In genomic region chr6:167937948-167938911, GRCh38 we compare ENCODE assay signal across 14 cellular contexts. TPM values are rescaled to one million over a fixed set of nuclear protein-coding genes. Genes with fewer than 3 reads are reported as not detected.
DNase-seq lines count a peak whose midpoint lies in the region; ATAC-seq and TF ChIP-seq lines count a peak whose summit lies in the region.
"Had no signal": no experiment of that assay in that cellular context is flagged by ENCODE, and none has a peak within 500 bp of the region (broad histone marks: within the 10 kb centered on the region; RNA-seq: fewer than 3 reads in every experiment).

No MANE protein-coding gene starts in this region.

- H3K4me3 Mint-ChIP-seq in progenitor cell of endocrine pancreas (ENCODE audit: low read depth): no peak overlapping the region
- H3K4me3 Mint-ChIP-seq: stimulated activated effector memory CD8-positive, alpha-beta T cell treated with anti-CD3 and anti-CD28 coated beads, Interleukin-12 subunit alpha, Interleukin-12 subunit beta, amount 100 ng/mL, for 72 hours had no signal

- H3K36me3 ChIP-seq in esophagus muscularis mucosa (peaks cover 0 to 10% (median 2%) of the 10 kb centered on the region in 4 donors), Peyer's patch (peaks cover 0 to 17% (median 0%) of the 10 kb centered on the region in 3 donors), aorta (ENCODE audit: control insufficient read depth in 1 of 2, insufficient read depth in 2 of 2, low read length in 1 of 2) (peaks cover 0 to 5% of the 10 kb centered on the region in 2 donors)
- H3K36me3 ChIP-seq: brain microvascular endothelial cell had no signal

- no peaks in the 10 kb centered on the region for H3K9me3 Mint-ChIP-seq in progenitor cell of endocrine pancreas (ENCODE audit: low read depth)
- H3K9me3 Mint-ChIP-seq: stimulated activated effector memory CD8-positive, alpha-beta T cell treated with anti-CD3 and anti-CD28 coated beads, Interleukin-12 subunit alpha, Interleukin-12 subunit beta, amount 100 ng/mL, for 72 hours had no signal

- TF ChIP-seq EP300 in esophagus muscularis mucosa (IDR thresholded peaks at IDR 0.05): no peak

- H3K4me1 ChIP-seq in esophagus muscularis mucosa: peaks cover 0 to 10% (median 2%) of the 10 kb centered on the region in 4 donors
- H3K4me1 ChIP-seq in Peyer's patch: peaks cover 0 to 3% (median 0%) of the 10 kb centered on the region in 4 donors
- H3K4me1 ChIP-seq in aorta (ENCODE audit: control insufficient read depth in 1 of 2, insufficient read depth in 2 of 2, low read length in 2 of 2): no peaks in the 10 kb centered on the region

- no peak for ATAC-seq in aorta (ENCODE audit: low FRiP score)
- ATAC-seq: stimulated activated effector memory CD8-positive, alpha-beta T cell treated with anti-CD3 and anti-CD28 coated beads, Interleukin-12 subunit alpha, Interleukin-12 subunit beta, amount 100 ng/mL, for 72 hours had no signal

- H3K36me3 Mint-ChIP-seq in progenitor cell of endocrine pancreas (ENCODE audit: insufficient read depth): peaks cover 30% of the 10 kb centered on the region

- peak; percentile 53 for DNase-seq in HPDE6-E6E7 (ENCODE audit: extremely low spot score)
- peak; percentile 77 for DNase-seq in NOMO-1 treated with DMSO at 0.1 percent for 48 hours (lab: John Stamatoyannopoulos, UW; ENCODE audit: unreplicated experiment)
- peak; percentile 62 for DNase-seq in esophagus muscularis mucosa (ENCODE audit: extremely low spot score)
- no peak for DNase-seq in progenitor cell of endocrine pancreas (ENCODE audit: low spot score, unreplicated experiment)
- DNase-seq in Peyer's patch: no peak
- DNase-seq in aorta: no peak
- DNase-seq in SHP77 (lab: John Stamatoyannopoulos, UW): no peak
- DNase-seq: activated CD4-positive, alpha-beta T cell treated with anti-CD3 and anti-CD28 coated beads for 4 hours; brain microvascular endothelial cell; Karpas-422 had no signal

- peaks cover 18% of the 10 kb centered on the region for H3K4me1 Mint-ChIP-seq in progenitor cell of endocrine pancreas (ENCODE audit: low read depth)
- H3K4me1 Mint-ChIP-seq: stimulated activated effector memory CD8-positive, alpha-beta T cell treated with anti-CD3 and anti-CD28 coated beads, Interleukin-12 subunit alpha, Interleukin-12 subunit beta, amount 100 ng/mL, for 72 hours had no signal

- H3K27ac Mint-ChIP-seq in progenitor cell of endocrine pancreas: peak overlapping the region; percentile 67
- H3K27ac Mint-ChIP-seq: stimulated activated effector memory CD8-positive, alpha-beta T cell treated with anti-CD3 and anti-CD28 coated beads, Interleukin-12 subunit alpha, Interleukin-12 subunit beta, amount 100 ng/mL, for 72 hours had no signal

- no peaks in the 10 kb centered on the region for H3K27me3 Mint-ChIP-seq in progenitor cell of endocrine pancreas

- TF ChIP-seq CTCF in esophagus muscularis mucosa (IDR thresholded peaks at IDR 0.05) (no peak), progenitor cell of endocrine pancreas (IDR thresholded peaks at IDR 0.05; ENCODE audit: unreplicated experiment) (no peak), Peyer's patch (IDR thresholded peaks at IDR 0.05) (no peak)

- intact Hi-C loops in esophagus muscularis mucosa (cut with DNase I): no loop called here
- intact Hi-C loops in aorta (cut with DNase I): no loop called here

- no peak overlapping the region for H3K27ac ChIP-seq in esophagus muscularis mucosa (replicated peaks in 1 of 4)
- H3K27ac ChIP-seq in Peyer's patch: no peak overlapping the region
- no peak overlapping the region for H3K27ac ChIP-seq in aorta (ENCODE audit: low read depth in 1 of 2, low read length in 2 of 2)
- H3K27ac ChIP-seq: brain microvascular endothelial cell, SK-N-MC had no signal

- H3K27me3 ChIP-seq in esophagus muscularis mucosa (no peaks in the 10 kb centered on the region), Peyer's patch (no peaks in the 10 kb centered on the region), aorta (ENCODE audit: control insufficient read depth in 1 of 2, insufficient read depth in 2 of 2, low read length in 1 of 2) (no peaks in the 10 kb centered on the region)
- H3K27me3 ChIP-seq: brain microvascular endothelial cell had no signal

- H3K4me3 ChIP-seq in esophagus muscularis mucosa (no peak overlapping the region), Peyer's patch (no peak overlapping the region), aorta (ENCODE audit: low read length in 2 of 2) (no peak overlapping the region)
- H3K4me3 ChIP-seq: SK-N-MC had no signal

- 83% methylated on average over 5 of the region's 5 CpGs for WGBS in esophagus muscularis mucosa
- 92 to 94% methylated on average over 5 of the region's 5 CpGs for WGBS in aorta, 2 donors

- no peak for TF ChIP-seq POLR2A in esophagus muscularis mucosa (IDR thresholded peaks at IDR 0.05; ENCODE audit: low read depth)
- TF ChIP-seq POLR2A in Peyer's patch (IDR thresholded peaks at IDR 0.05): no peak

- H3K9me3 ChIP-seq in esophagus muscularis mucosa: no peaks in the 10 kb centered on the region
- H3K9me3 ChIP-seq in Peyer's patch: no peaks in the 10 kb centered on the region
- no peaks in the 10 kb centered on the region for H3K9me3 ChIP-seq in aorta (ENCODE audit: control insufficient read depth, low read length)

RNA-seq across cellular contexts. Expression of gene KIF25, which starts 59.2 kb away (rescaled TPM):
- under 1 TPM in 1 of 4 donors, not detected in 3; 0.17 TPM for total RNA-seq in esophagus muscularis mucosa
- total RNA-seq in progenitor cell of endocrine pancreas: not detected in 2 replicates
- total RNA-seq in Peyer's patch: not detected
- total RNA-seq in aorta: under 1 TPM in 1 of 2 donors, not detected in 1; 0.72 TPM
- under 1 TPM in 1 of 2 donors, not detected in 1; 0.79 TPM for polyA plus RNA-seq in aorta
- total RNA-seq: NCI-H460 had no signal
- polyA plus RNA-seq: neural cell had no signal

Comparison
In these comparisons a context has a peak if more than half of its experiments do, and no peak if none do; other contexts are left out.
1. DNase-seq: peak in HPDE6-E6E7 (single experiment), NOMO-1 treated with DMSO at 0.1 percent for 48 hours (single experiment) and esophagus muscularis mucosa (single experiment); none in progenitor cell of endocrine pancreas (single experiment), Peyer's patch (0 of 3), aorta (0 of 2) and SHP77 (0 of 2).